ENCODE assay signal across 1 cellular context in the genomic region with DNA sequence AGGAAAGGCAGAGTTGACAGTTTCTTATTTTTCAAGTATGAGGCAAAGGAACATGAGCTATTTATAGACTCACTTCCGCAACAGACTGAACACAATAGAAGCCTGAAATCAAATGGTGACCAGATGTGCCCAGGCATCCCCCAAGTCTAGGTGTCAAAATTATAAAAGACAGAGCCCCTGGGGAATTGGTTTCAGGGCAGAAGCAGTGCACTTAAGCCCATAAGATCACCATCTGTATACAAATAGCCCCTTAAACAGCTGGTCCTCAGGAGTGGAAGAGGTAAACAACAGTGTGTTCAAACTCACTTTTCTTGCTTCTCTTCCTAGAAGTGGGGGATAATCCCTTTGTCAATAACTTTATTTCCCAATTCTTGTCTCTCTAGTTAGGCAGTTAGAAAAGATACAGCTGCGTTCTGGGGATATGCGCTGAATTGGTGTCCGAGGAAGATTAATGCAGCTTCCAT.
A peak's percentile ranks its signal among the peaks of the same experiment; 100 is the strongest.
TF ChIP-seq lines count a peak whose summit lies in the region.

No MANE protein-coding gene starts in this region.

TF ChIP-seq in GM12878, 131 proteins besides CTCF, POLR2A, EP300 and RAD21 (continued from another document and continues in another):
- no peak for TF ChIP-seq SIN3A (IDR thresholded peaks at IDR 0.05; ENCODE audit: low read depth, low read length)
- peak; percentile 97 for TF ChIP-seq MEF2B (IDR thresholded peaks at IDR 0.05; ENCODE audit: partially characterized antibody, poor library complexity, severe bottlenecking)
- peak; percentile 40; the same call in 1 of the 2 replicates for TF ChIP-seq MTA2 (IDR thresholded peaks at IDR 0.05; ENCODE audit: low read depth)
- TF ChIP-seq PAX8 (IDR thresholded peaks at IDR 0.05): no peak
- TF ChIP-seq, protein P1, sequence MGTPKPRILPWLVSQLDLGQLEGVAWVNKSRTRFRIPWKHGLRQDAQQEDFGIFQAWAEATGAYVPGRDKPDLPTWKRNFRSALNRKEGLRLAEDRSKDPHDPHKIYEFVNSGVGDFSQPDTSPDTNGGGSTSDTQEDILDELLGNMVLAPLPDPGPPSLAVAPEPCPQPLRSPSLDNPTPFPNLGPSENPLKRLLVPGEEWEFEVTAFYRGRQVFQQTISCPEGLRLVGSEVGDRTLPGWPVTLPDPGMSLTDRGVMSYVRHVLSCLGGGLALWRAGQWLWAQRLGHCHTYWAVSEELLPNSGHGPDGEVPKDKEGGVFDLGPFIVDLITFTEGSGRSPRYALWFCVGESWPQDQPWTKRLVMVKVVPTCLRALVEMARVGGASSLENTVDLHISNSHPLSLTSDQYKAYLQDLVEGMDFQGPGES (IDR thresholded peaks at IDR 0.05): no peak
- peak; percentile 89 for TF ChIP-seq MEF2A (IDR thresholded peaks at IDR 0.05; ENCODE audit: insufficient read depth, low read depth, low read length)
- TF ChIP-seq, protein P2, sequence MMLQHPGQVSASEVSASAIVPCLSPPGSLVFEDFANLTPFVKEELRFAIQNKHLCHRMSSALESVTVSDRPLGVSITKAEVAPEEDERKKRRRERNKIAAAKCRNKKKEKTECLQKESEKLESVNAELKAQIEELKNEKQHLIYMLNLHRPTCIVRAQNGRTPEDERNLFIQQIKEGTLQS (IDR thresholded peaks at IDR 0.05; ENCODE audit: borderline replicate concordance, extremely low read depth, low read depth, low read length): no peak
- peak; percentile 24; the same call in 1 of the 2 replicates for TF ChIP-seq DPF2 (IDR thresholded peaks at IDR 0.05)
- TF ChIP-seq, protein P3, sequence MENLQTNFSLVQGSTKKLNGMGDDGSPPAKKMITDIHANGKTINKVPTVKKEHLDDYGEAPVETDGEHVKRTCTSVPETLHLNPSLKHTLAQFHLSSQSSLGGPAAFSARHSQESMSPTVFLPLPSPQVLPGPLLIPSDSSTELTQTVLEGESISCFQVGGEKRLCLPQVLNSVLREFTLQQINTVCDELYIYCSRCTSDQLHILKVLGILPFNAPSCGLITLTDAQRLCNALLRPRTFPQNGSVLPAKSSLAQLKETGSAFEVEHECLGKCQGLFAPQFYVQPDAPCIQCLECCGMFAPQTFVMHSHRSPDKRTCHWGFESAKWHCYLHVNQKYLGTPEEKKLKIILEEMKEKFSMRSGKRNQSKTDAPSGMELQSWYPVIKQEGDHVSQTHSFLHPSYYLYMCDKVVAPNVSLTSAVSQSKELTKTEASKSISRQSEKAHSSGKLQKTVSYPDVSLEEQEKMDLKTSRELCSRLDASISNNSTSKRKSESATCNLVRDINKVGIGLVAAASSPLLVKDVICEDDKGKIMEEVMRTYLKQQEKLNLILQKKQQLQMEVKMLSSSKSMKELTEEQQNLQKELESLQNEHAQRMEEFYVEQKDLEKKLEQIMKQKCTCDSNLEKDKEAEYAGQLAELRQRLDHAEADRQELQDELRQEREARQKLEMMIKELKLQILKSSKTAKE (IDR thresholded peaks at IDR 0.05; ENCODE audit: low read depth, poor library complexity, severe bottlenecking): peak; percentile 63
- TF ChIP-seq, protein P4, sequence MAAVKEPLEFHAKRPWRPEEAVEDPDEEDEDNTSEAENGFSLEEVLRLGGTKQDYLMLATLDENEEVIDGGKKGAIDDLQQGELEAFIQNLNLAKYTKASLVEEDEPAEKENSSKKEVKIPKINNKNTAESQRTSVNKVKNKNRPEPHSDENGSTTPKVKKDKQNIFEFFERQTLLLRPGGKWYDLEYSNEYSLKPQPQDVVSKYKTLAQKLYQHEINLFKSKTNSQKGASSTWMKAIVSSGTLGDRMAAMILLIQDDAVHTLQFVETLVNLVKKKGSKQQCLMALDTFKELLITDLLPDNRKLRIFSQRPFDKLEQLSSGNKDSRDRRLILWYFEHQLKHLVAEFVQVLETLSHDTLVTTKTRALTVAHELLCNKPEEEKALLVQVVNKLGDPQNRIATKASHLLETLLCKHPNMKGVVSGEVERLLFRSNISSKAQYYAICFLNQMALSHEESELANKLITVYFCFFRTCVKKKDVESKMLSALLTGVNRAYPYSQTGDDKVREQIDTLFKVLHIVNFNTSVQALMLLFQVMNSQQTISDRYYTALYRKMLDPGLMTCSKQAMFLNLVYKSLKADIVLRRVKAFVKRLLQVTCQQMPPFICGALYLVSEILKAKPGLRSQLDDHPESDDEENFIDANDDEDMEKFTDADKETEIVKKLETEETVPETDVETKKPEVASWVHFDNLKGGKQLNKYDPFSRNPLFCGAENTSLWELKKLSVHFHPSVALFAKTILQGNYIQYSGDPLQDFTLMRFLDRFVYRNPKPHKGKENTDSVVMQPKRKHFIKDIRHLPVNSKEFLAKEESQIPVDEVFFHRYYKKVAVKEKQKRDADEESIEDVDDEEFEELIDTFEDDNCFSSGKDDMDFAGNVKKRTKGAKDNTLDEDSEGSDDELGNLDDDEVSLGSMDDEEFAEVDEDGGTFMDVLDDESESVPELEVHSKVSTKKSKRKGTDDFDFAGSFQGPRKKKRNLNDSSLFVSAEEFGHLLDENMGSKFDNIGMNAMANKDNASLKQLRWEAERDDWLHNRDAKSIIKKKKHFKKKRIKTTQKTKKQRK (IDR thresholded peaks at IDR 0.05; ENCODE audit: low read depth, low read length): no peak
- TF ChIP-seq, protein P5, sequence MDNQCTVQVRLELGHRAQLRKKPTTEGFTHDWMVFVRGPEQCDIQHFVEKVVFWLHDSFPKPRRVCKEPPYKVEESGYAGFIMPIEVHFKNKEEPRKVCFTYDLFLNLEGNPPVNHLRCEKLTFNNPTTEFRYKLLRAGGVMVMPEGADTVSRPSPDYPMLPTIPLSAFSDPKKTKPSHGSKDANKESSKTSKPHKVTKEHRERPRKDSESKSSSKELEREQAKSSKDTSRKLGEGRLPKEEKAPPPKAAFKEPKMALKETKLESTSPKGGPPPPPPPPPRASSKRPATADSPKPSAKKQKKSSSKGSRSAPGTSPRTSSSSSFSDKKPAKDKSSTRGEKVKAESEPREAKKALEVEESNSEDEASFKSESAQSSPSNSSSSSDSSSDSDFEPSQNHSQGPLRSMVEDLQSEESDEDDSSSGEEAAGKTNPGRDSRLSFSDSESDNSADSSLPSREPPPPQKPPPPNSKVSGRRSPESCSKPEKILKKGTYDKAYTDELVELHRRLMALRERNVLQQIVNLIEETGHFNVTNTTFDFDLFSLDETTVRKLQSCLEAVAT (IDR thresholded peaks at IDR 0.05): 0 out of 2 replicates have a peak, but pooled peaks have one; percentile 40
- TF ChIP-seq ATF7 (IDR thresholded peaks at IDR 0.05; ENCODE audit: low read depth): peak; percentile 68
- TF ChIP-seq, protein P6, sequence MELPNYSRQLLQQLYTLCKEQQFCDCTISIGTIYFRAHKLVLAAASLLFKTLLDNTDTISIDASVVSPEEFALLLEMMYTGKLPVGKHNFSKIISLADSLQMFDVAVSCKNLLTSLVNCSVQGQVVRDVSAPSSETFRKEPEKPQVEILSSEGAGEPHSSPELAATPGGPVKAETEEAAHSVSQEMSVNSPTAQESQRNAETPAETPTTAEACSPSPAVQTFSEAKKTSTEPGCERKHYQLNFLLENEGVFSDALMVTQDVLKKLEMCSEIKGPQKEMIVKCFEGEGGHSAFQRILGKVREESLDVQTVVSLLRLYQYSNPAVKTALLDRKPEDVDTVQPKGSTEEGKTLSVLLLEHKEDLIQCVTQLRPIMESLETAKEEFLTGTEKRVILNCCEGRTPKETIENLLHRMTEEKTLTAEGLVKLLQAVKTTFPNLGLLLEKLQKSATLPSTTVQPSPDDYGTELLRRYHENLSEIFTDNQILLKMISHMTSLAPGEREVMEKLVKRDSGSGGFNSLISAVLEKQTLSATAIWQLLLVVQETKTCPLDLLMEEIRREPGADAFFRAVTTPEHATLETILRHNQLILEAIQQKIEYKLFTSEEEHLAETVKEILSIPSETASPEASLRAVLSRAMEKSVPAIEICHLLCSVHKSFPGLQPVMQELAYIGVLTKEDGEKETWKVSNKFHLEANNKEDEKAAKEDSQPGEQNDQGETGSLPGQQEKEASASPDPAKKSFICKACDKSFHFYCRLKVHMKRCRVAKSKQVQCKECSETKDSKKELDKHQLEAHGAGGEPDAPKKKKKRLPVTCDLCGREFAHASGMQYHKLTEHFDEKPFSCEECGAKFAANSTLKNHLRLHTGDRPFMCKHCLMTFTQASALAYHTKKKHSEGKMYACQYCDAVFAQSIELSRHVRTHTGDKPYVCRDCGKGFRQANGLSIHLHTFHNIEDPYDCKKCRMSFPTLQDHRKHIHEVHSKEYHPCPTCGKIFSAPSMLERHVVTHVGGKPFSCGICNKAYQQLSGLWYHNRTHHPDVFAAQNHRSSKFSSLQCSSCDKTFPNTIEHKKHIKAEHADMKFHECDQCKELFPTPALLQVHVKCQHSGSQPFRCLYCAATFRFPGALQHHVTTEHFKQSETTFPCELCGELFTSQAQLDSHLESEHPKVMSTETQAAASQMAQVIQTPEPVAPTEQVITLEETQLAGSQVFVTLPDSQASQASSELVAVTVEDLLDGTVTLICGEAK (IDR thresholded peaks at IDR 0.05; ENCODE audit: borderline replicate concordance): peak; percentile 56; the same call in 1 of the 2 replicates
- TF ChIP-seq, protein P7, sequence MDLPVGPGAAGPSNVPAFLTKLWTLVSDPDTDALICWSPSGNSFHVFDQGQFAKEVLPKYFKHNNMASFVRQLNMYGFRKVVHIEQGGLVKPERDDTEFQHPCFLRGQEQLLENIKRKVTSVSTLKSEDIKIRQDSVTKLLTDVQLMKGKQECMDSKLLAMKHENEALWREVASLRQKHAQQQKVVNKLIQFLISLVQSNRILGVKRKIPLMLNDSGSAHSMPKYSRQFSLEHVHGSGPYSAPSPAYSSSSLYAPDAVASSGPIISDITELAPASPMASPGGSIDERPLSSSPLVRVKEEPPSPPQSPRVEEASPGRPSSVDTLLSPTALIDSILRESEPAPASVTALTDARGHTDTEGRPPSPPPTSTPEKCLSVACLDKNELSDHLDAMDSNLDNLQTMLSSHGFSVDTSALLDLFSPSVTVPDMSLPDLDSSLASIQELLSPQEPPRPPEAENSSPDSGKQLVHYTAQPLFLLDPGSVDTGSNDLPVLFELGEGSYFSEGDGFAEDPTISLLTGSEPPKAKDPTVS (IDR thresholded peaks at IDR 0.05; ENCODE audit: low read depth, low read length): no peak
- peak in 1 of 2 experiments; percentile 25; a peak in 1 of 4 replicates for TF ChIP-seq BHLHE40 (IDR thresholded peaks at IDR 0.05; ENCODE audit: borderline replicate concordance in 1 of 2, low read depth in 2 of 2, low read length in 1 of 2)
- no peak for TF ChIP-seq NFYA (IDR thresholded peaks at IDR 0.05; ENCODE audit: borderline replicate concordance, low read depth, low read length)
- TF ChIP-seq SPI1 (IDR thresholded peaks at IDR 0.05; ENCODE audit: borderline replicate concordance, insufficient read depth, low read depth, low read length): peak; percentile 36; the same call in 1 of the 2 replicates
- TF ChIP-seq JUNB (IDR thresholded peaks at IDR 0.05): 0 out of 2 replicates have a peak, but pooled peaks have one; percentile 16
- peak; percentile 64; the same call in 1 of the 2 replicates for TF ChIP-seq SMARCA5 (IDR thresholded peaks at IDR 0.05)
- peak; percentile 21; the same call in 1 of the 2 replicates for TF ChIP-seq IKZF1 (conservative IDR thresholded peaks at IDR 0.05)
- no peak for TF ChIP-seq TCF7 (IDR thresholded peaks at IDR 0.05; ENCODE audit: borderline replicate concordance)
- TF ChIP-seq RFX5 (IDR thresholded peaks at IDR 0.05; ENCODE audit: low read depth, low read length): no peak
- TF ChIP-seq NFXL1 (IDR thresholded peaks at IDR 0.05; ENCODE audit: borderline replicate concordance): no peak
- TF ChIP-seq, protein P8, sequence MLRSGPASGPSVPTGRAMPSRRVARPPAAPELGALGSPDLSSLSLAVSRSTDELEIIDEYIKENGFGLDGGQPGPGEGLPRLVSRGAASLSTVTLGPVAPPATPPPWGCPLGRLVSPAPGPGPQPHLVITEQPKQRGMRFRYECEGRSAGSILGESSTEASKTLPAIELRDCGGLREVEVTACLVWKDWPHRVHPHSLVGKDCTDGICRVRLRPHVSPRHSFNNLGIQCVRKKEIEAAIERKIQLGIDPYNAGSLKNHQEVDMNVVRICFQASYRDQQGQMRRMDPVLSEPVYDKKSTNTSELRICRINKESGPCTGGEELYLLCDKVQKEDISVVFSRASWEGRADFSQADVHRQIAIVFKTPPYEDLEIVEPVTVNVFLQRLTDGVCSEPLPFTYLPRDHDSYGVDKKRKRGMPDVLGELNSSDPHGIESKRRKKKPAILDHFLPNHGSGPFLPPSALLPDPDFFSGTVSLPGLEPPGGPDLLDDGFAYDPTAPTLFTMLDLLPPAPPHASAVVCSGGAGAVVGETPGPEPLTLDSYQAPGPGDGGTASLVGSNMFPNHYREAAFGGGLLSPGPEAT (IDR thresholded peaks at IDR 0.05; ENCODE audit: low read depth): peak; percentile 30; the same call in 1 of the 2 replicates
- TF ChIP-seq RAD51 (IDR thresholded peaks at IDR 0.05): no peak
- TF ChIP-seq, protein P9, sequence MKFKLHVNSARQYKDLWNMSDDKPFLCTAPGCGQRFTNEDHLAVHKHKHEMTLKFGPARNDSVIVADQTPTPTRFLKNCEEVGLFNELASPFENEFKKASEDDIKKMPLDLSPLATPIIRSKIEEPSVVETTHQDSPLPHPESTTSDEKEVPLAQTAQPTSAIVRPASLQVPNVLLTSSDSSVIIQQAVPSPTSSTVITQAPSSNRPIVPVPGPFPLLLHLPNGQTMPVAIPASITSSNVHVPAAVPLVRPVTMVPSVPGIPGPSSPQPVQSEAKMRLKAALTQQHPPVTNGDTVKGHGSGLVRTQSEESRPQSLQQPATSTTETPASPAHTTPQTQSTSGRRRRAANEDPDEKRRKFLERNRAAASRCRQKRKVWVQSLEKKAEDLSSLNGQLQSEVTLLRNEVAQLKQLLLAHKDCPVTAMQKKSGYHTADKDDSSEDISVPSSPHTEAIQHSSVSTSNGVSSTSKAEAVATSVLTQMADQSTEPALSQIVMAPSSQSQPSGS (IDR thresholded peaks at IDR 0.05; ENCODE audit: low read length): 0 out of 2 replicates have a peak, but pooled peaks have one; percentile 16
- TF ChIP-seq RUNX3 (IDR thresholded peaks at IDR 0.05; ENCODE audit: low read length): peak; percentile 26; the same call in 1 of the 2 replicates
- peak in 1 of 2 experiments; percentile 21; a peak in 3 of 4 replicates for TF ChIP-seq IKZF2 (IDR thresholded peaks at IDR 0.05)
- TF ChIP-seq, protein P10, sequence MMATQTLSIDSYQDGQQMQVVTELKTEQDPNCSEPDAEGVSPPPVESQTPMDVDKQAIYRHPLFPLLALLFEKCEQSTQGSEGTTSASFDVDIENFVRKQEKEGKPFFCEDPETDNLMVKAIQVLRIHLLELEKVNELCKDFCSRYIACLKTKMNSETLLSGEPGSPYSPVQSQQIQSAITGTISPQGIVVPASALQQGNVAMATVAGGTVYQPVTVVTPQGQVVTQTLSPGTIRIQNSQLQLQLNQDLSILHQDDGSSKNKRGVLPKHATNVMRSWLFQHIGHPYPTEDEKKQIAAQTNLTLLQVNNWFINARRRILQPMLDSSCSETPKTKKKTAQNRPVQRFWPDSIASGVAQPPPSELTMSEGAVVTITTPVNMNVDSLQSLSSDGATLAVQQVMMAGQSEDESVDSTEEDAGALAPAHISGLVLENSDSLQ (IDR thresholded peaks at IDR 0.05): no peak
- TF ChIP-seq RCOR1 (conservative IDR thresholded peaks at IDR 0.05; ENCODE audit: low read depth, low read length): no peak
- TF ChIP-seq ETV6 (conservative IDR thresholded peaks at IDR 0.05 in 1 of 2, IDR thresholded peaks at IDR 0.05 in 1 of 2; ENCODE audit: borderline replicate concordance in 1 of 2, low read depth in 1 of 2): 0 out of 4 replicates have a peak, but pooled peaks of 1 of the 2 experiments have one; percentile 15
